ENCODE assay signal across 22 cellular contexts in genomic region chr6:167475947-167476346, GRCh38.
A peak's percentile ranks its signal among the peaks of the same experiment; 100 is the strongest.
DNase-seq lines count a peak whose midpoint lies in the region; ATAC-seq and TF ChIP-seq lines count a peak whose summit lies in the region.
"Had no signal": no experiment of that assay in that cellular context is flagged by ENCODE, and none has a peak within 500 bp of the region (broad histone marks: within the 10 kb centered on the region; RNA-seq: fewer than 3 reads in every experiment).

No MANE protein-coding gene starts in this region.

- no peaks in the 10 kb centered on the region for H3K36me3 ChIP-seq in HUES48 (ENCODE audit: control insufficient read depth, insufficient read depth, low read length)
- H3K36me3 ChIP-seq in iPS-20b (ENCODE audit: insufficient read depth, low read depth, low read length): no peaks in the 10 kb centered on the region
- no peaks in the 10 kb centered on the region for H3K36me3 ChIP-seq in BE2C
- H3K36me3 ChIP-seq: HAP-1 had no signal

- TF ChIP-seq CTCF in omental fat pad (IDR thresholded peaks at IDR 0.05) (no peak), BE2C (IDR thresholded peaks at IDR 0.05; ENCODE audit: low read depth, low read length) (no peak)

- H3K4me1 ChIP-seq in HUES48 (ENCODE audit: control insufficient read depth, insufficient read depth, low read length) (peaks cover 39% of the 10 kb centered on the region), iPS-20b (ENCODE audit: insufficient read depth, low read length) (peaks cover 29% of the 10 kb centered on the region), BE2C (no peaks in the 10 kb centered on the region)
- H3K4me1 ChIP-seq: psoas muscle had no signal

- no peak overlapping the region for H3K27ac ChIP-seq in HUES48 (ENCODE audit: low read depth, low read length)
- H3K27ac ChIP-seq in iPS-20b (ENCODE audit: low read length): no peak overlapping the region
- H3K27ac ChIP-seq: psoas muscle, skin epidermis had no signal

- no peaks in the 10 kb centered on the region for H3K27me3 ChIP-seq in HUES48 (ENCODE audit: control insufficient read depth, insufficient read depth, low read length)
- H3K27me3 ChIP-seq in iPS-20b (ENCODE audit: insufficient read depth, low read length): no peaks in the 10 kb centered on the region
- no peaks in the 10 kb centered on the region for H3K27me3 ChIP-seq in BE2C

- DNase-seq in DMS153 treated with DMSO at 0.1 percent for 48 hours (lab: John Stamatoyannopoulos, UW; ENCODE audit: unreplicated experiment) (peak; percentile 27), NCI-H748 (lab: John Stamatoyannopoulos, UW; ENCODE audit: unreplicated experiment) (peak; percentile 71), omental fat pad (ENCODE audit: low spot score) (no peak), BE2C (no peak)
- DNase-seq: activated CD4-positive, CD25-positive, alpha-beta regulatory T cell treated with anti-CD3 and anti-CD28 coated beads, Interleukin-2, amount 50 U/mL, for 72 hours; activated T-cell treated with anti-CD3 and anti-CD28 coated beads, Interleukin-2, amount 50 U/mL, for 48 hours; aorta; caudate nucleus; CD4-positive, alpha-beta memory T cell; GDM1; mucosa of descending colon; NCI-H1694 treated with DMSO at 0.1 percent for 48 hours; NCI-H69; psoas muscle; Right ventricle myocardium superior; stimulated activated CD4-positive, alpha-beta T cell treated with anti-CD3 and anti-CD28 coated beads, Interleukin-1b, Interleukin-23, amount 100 ng/mL, for 48 hours; substantia nigra had no signal

- no peak for ATAC-seq in omental fat pad (ENCODE audit: low FRiP score)
- ATAC-seq in activated CD4-positive, CD25-positive, alpha-beta regulatory T cell treated with anti-CD3 and anti-CD28 coated beads, Interleukin-2, amount 50 U/mL, for 24 hours: no peak
- ATAC-seq: mucosa of descending colon, psoas muscle had no signal

- H3K9ac ChIP-seq in HUES48 (ENCODE audit: low read depth, low read length) (no peak overlapping the region), iPS-20b (ENCODE audit: low read depth, low read length) (no peak overlapping the region)

- H3K4me3 ChIP-seq in HUES48 (ENCODE audit: low read depth, low read length): peak overlapping the region; percentile 19; the same call in 1 of the 2 replicates
- H3K4me3 ChIP-seq in iPS-20b (ENCODE audit: low read length): peak overlapping the region; percentile 33; the same call in 1 of the 2 replicates
- no peak overlapping the region for H3K4me3 ChIP-seq in BE2C (ENCODE audit: low read depth, low read length)
- H3K4me3 ChIP-seq: HAP-1, mucosa of descending colon, psoas muscle, skin epidermis had no signal

- H3K9me3 ChIP-seq in HUES48 (ENCODE audit: control insufficient read depth, insufficient read depth, low read length): no peaks in the 10 kb centered on the region
- H3K9me3 ChIP-seq in iPS-20b (ENCODE audit: insufficient read depth, low read depth, low read length): no peaks in the 10 kb centered on the region
- no peaks in the 10 kb centered on the region for H3K9me3 ChIP-seq in BE2C
- H3K9me3 ChIP-seq: HAP-1, mucosa of descending colon, psoas muscle had no signal

Comparison
In these comparisons a context has a peak if more than half of its experiments do, and no peak if none do; other contexts are left out.
1. DNase-seq: peak in DMS153 treated with DMSO at 0.1 percent for 48 hours (single experiment) and NCI-H748 (single experiment); none in omental fat pad (single experiment) and BE2C (single experiment).